24 cellular contexts compared by ENCODE assay signal in the genomic region with DNA sequence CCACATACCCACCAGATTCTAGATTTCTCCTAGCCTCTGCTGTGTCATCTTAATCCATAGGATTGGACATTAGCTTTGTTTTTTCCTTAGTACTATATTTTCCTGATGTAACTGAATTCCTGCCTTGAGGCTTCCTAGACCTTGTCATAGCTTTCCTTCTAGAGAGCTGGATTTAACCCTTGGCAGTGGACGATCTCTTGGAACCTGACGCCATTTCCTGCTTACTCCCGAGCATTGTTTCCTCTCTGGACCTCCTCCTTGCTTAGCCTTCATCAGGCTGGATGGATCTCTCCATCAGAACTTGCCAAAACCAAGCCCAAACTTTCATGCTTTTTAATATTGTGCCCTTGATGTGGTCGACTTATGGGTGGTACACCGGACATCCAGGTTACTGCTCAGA. TPM values are rescaled to one million over a fixed set of nuclear protein-coding genes. Genes with fewer than 3 reads are reported as not detected.
DNase-seq lines count a peak whose midpoint lies in the region; ATAC-seq, FAIRE-seq and TF ChIP-seq lines count a peak whose summit lies in the region.
"Had no signal": no experiment of that assay in that cellular context is flagged by ENCODE, and none has a peak within 500 bp of the region (broad histone marks: within the 10 kb centered on the region; RNA-seq: fewer than 3 reads in every experiment).

No MANE protein-coding gene starts in this region.

- peak overlapping the region; percentile 29 for H2AFZ ChIP-seq in endothelial cell of umbilical vein (ENCODE audit: low read depth, low read length)

- peaks cover 3% of the 10 kb centered on the region for H3K27me3 ChIP-seq in CD4-positive, CD25-positive, alpha-beta regulatory T cell (ENCODE audit: control insufficient read depth, insufficient read depth, low read length)
- H3K27me3 ChIP-seq in endothelial cell of umbilical vein (ENCODE audit: control insufficient read depth in 2 of 2, insufficient read depth in 2 of 2, low read length in 2 of 2), result no peaks in the 10 kb centered on the region

- peaks cover 14% of the 10 kb centered on the region for H3K4me1 ChIP-seq in CD4-positive, CD25-positive, alpha-beta regulatory T cell (ENCODE audit: control insufficient read depth, insufficient read depth, low read length, poor library complexity, severe bottlenecking)
- H3K4me1 ChIP-seq in endothelial cell of umbilical vein (ENCODE audit: control insufficient read depth, extremely low read depth, insufficient read depth, low read length), result peaks cover 27% of the 10 kb centered on the region

- peak; percentile 76 for FAIRE-seq in endothelial cell of umbilical vein (lab: Jason Lieb, UNC)
- FAIRE-seq: A549, bronchial epithelial cell, keratinocyte had no signal

- no peak for DNase-seq in activated CD4-positive, alpha-beta T cell treated with anti-CD3 and anti-CD28 coated beads, Interleukin-2, amount 10 ng/mL, durations not matched to agents 7 days and 5 days
- no peak for DNase-seq in activated CD4-positive, alpha-beta T cell treated with anti-CD3 and anti-CD28 coated beads for 1 hour
- no peak for DNase-seq in CD4-positive, CD25-positive, alpha-beta regulatory T cell
- DNase-seq in activated CD4-positive, alpha-beta memory T cell treated with anti-CD3 and anti-CD28 coated beads for 36 hours, result no peak
- DNase-seq in endothelial cell of umbilical vein (ENCODE audit: low read depth, low spot score) (peak; percentile 33), NOMO-1 treated with DMSO at 0.1 percent for 48 hours (lab: John Stamatoyannopoulos, UW; ENCODE audit: unreplicated experiment) (no peak), ACHN (no peak)
- DNase-seq: cortex of kidney, hippocampal formation, NCI-H1417, NCI-H510A, right cardiac atrium, SK-N-SH had no signal

- dilution Hi-C loops in endothelial cell of umbilical vein (cut with MboI; ENCODE audit: extremely low pct_ligation_motif_present, low sequenced_read_pairs), result no loop called here

- no peaks in the 10 kb centered on the region for H3K27me3 Mint-ChIP-seq in activated CD4-positive, alpha-beta T cell treated with anti-CD3 and anti-CD28 coated beads, Interleukin-2, amount 10 ng/mL, durations not matched to agents 7 days and 5 days
- peaks cover 24% of the 10 kb centered on the region for H3K27me3 Mint-ChIP-seq in CD4-positive, CD25-positive, alpha-beta regulatory T cell
- H3K27me3 Mint-ChIP-seq in activated CD4-positive, alpha-beta memory T cell treated with anti-CD3 and anti-CD28 coated beads for 36 hours, result no peaks in the 10 kb centered on the region

- POLR2A ChIA-PET in activated CD4-positive, alpha-beta T cell treated with anti-CD3 and anti-CD28 coated beads, Interleukin-2, amount 10 ng/mL, durations not matched to agents 7 days and 5 days (lab: Charles Lee), result no interaction called here
- POLR2A ChIA-PET in activated CD4-positive, alpha-beta memory T cell treated with anti-CD3 and anti-CD28 coated beads for 36 hours (lab: Charles Lee), result interaction anchor here (0.7 to 1.2 kb wide), 2 partner anchors 264 to 305 kb away, joined by 3 to 4 read pairs; no protein-coding TSS in a partner anchor
- POLR2A ChIA-PET in endothelial cell of umbilical vein (lab: Charles Lee), result no interaction called here

- no TSS peak for BruUV-seq in endothelial cell of umbilical vein (replicated peaks; lab: Mats Ljungman, UMichigan)

- intact Hi-C loops in activated CD4-positive, alpha-beta memory T cell treated with anti-CD3 and anti-CD28 coated beads for 36 hours (cut with micrococcal nuclease), result loop anchor here (1.0 to 10.0 kb wide), 6 partner anchors 16 to 1627 kb away; a partner anchor contains a TSS
- intact Hi-C loops in endothelial cell of umbilical vein (cut with micrococcal nuclease), result loop anchor here (1.0 kb wide), 1 partner anchor 15 kb away; no protein-coding TSS in a partner anchor

- CTCF ChIA-PET in activated CD4-positive, alpha-beta T cell treated with anti-CD3 and anti-CD28 coated beads, Interleukin-2, amount 10 ng/mL, durations not matched to agents 7 days and 5 days (lab: Charles Lee), result interaction anchor here (1.1 to 2.3 kb wide), 2 partner anchors 33 to 264 kb away, joined by 4 to 9 read pairs; no protein-coding TSS in a partner anchor
- CTCF ChIA-PET in activated CD4-positive, alpha-beta memory T cell treated with anti-CD3 and anti-CD28 coated beads for 36 hours (lab: Charles Lee), result interaction anchor here (5.9 to 6.2 kb wide), 3 partner anchors 18 to 263 kb away, joined by 57 to 171 read pairs (median 124); a partner anchor contains a TSS
- CTCF ChIA-PET in endothelial cell of umbilical vein (lab: Charles Lee), result interaction anchor here (1.1 to 6.2 kb wide), 4 partner anchors 16 to 264 kb away, joined by 3 to 307 read pairs (median 10); a partner anchor contains a TSS

- peak overlapping the region; percentile 72 for H3K27ac Mint-ChIP-seq in activated CD4-positive, alpha-beta T cell treated with anti-CD3 and anti-CD28 coated beads, Interleukin-2, amount 10 ng/mL, durations not matched to agents 7 days and 5 days
- peak overlapping the region; percentile 21 to 79 (median 76) for H3K27ac Mint-ChIP-seq in CD4-positive, CD25-positive, alpha-beta regulatory T cell
- H3K27ac Mint-ChIP-seq in activated CD4-positive, alpha-beta memory T cell treated with anti-CD3 and anti-CD28 coated beads for 36 hours, result peak overlapping the region; percentile 92

- in situ Hi-C loops in ACHN (cut with HindIII; ENCODE audit: low pct_ligation_motif_present, low pct_unique_long_range_greater_than_20kb, low sequenced_read_pairs), result loop anchor here (25.0 kb wide), 1 partner anchor 261 kb away; no protein-coding TSS in a partner anchor

- H3K9me3 ChIP-seq in CD4-positive, CD25-positive, alpha-beta regulatory T cell (ENCODE audit: control insufficient read depth in 2 of 2, low read length in 2 of 2), result no peaks in the 10 kb centered on the region
- H3K9me3 ChIP-seq in endothelial cell of umbilical vein (replicated peaks; ENCODE audit: control insufficient read depth, insufficient read depth, low read length), result no peaks in the 10 kb centered on the region
- H3K9me3 ChIP-seq: A549, SK-N-SH had no signal

- H3K36me3 ChIP-seq in CD4-positive, CD25-positive, alpha-beta regulatory T cell (ENCODE audit: control insufficient read depth, insufficient read depth, low read length), result no peaks in the 10 kb centered on the region
- no peaks in the 10 kb centered on the region for H3K36me3 ChIP-seq in endothelial cell of umbilical vein (ENCODE audit: control insufficient read depth in 2 of 2, extremely low read depth in 1 of 2, insufficient read depth in 2 of 2, low read length in 2 of 2)

- no peak overlapping the region for H3K4me3 ChIP-seq in CD4-positive, CD25-positive, alpha-beta regulatory T cell (ENCODE audit: low read depth, low read length)
- H3K4me3 ChIP-seq in endothelial cell of umbilical vein (replicated peaks in 1 of 3; ENCODE audit: insufficient read depth in 1 of 3, low read depth in 1 of 3, low read length in 3 of 3), result no peak overlapping the region
- H3K4me3 ChIP-seq: A549 had no signal

- peak overlapping the region; percentile 34 for H3K4me2 ChIP-seq in endothelial cell of umbilical vein (ENCODE audit: insufficient read depth, low read length)
- H3K4me2 ChIP-seq: A549, SK-N-SH had no signal

- no peaks in the 10 kb centered on the region for H3K36me3 Mint-ChIP-seq in activated CD4-positive, alpha-beta T cell treated with anti-CD3 and anti-CD28 coated beads, Interleukin-2, amount 10 ng/mL, durations not matched to agents 7 days and 5 days (ENCODE audit: low read depth)
- H3K36me3 Mint-ChIP-seq in CD4-positive, CD25-positive, alpha-beta regulatory T cell, result no peaks in the 10 kb centered on the region
- no peaks in the 10 kb centered on the region for H3K36me3 Mint-ChIP-seq in activated CD4-positive, alpha-beta memory T cell treated with anti-CD3 and anti-CD28 coated beads for 36 hours

- H4K20me1 ChIP-seq in endothelial cell of umbilical vein (replicated peaks; ENCODE audit: control insufficient read depth, extremely low read depth, insufficient read depth, low read length), result no peaks in the 10 kb centered on the region

- no peaks in the 10 kb centered on the region for H3K9me3 Mint-ChIP-seq in activated CD4-positive, alpha-beta T cell treated with anti-CD3 and anti-CD28 coated beads, Interleukin-2, amount 10 ng/mL, durations not matched to agents 7 days and 5 days
- H3K9me3 Mint-ChIP-seq in CD4-positive, CD25-positive, alpha-beta regulatory T cell, result no peaks in the 10 kb centered on the region
- no peaks in the 10 kb centered on the region for H3K9me3 Mint-ChIP-seq in activated CD4-positive, alpha-beta memory T cell treated with anti-CD3 and anti-CD28 coated beads for 36 hours

- no peaks in the 10 kb centered on the region for H3K9me1 ChIP-seq in endothelial cell of umbilical vein (replicated peaks; ENCODE audit: control insufficient read depth, extremely low read depth, insufficient read depth, low read length)

- ATAC-seq in CD4-positive, CD25-positive, alpha-beta regulatory T cell (ENCODE audit: low read depth in 2 of 2), result no peak
- ATAC-seq in HG02798 (IDR thresholded peaks at IDR 0.05; ENCODE audit: poor library complexity, unreplicated experiment), result no peak
- ATAC-seq: A549 had no signal

- peak overlapping the region; percentile 34 for H3K9ac ChIP-seq in endothelial cell of umbilical vein (replicated peaks; ENCODE audit: extremely low read depth, insufficient read depth, low read length)
- H3K9ac ChIP-seq: SK-N-SH had no signal

- H3K79me2 ChIP-seq in endothelial cell of umbilical vein (ENCODE audit: control insufficient read depth, insufficient read depth, low read length), result no peaks in the 10 kb centered on the region

- no peak for TF ChIP-seq CTCF in endothelial cell of umbilical vein (IDR thresholded peaks at IDR 0.05; ENCODE audit: extremely low read depth in 1 of 2, insufficient read depth in 1 of 2, low read depth in 1 of 2, low read length in 2 of 2)

- no peak overlapping the region for H3K4me3 Mint-ChIP-seq in activated CD4-positive, alpha-beta T cell treated with anti-CD3 and anti-CD28 coated beads, Interleukin-2, amount 10 ng/mL, durations not matched to agents 7 days and 5 days
- no peak overlapping the region for H3K4me3 Mint-ChIP-seq in CD4-positive, CD25-positive, alpha-beta regulatory T cell
- H3K4me3 Mint-ChIP-seq in activated CD4-positive, alpha-beta memory T cell treated with anti-CD3 and anti-CD28 coated beads for 36 hours, result peak overlapping the region; percentile 49

- no peak overlapping the region for H3K27ac ChIP-seq in CD4-positive, CD25-positive, alpha-beta regulatory T cell (ENCODE audit: insufficient read depth, low read length, poor library complexity, severe bottlenecking)
- peak overlapping the region; percentile 17 for H3K27ac ChIP-seq in endothelial cell of umbilical vein (ENCODE audit: insufficient read depth, low read depth, low read length)
- H3K27ac ChIP-seq: A549, C4-2B had no signal

- H3K4me1 Mint-ChIP-seq in activated CD4-positive, alpha-beta T cell treated with anti-CD3 and anti-CD28 coated beads, Interleukin-2, amount 10 ng/mL, durations not matched to agents 7 days and 5 days, result peaks cover 36% of the 10 kb centered on the region
- H3K4me1 Mint-ChIP-seq in CD4-positive, CD25-positive, alpha-beta regulatory T cell, result peaks cover 14 to 23% (median 20%) of the 10 kb centered on the region in 4 donors
- H3K4me1 Mint-ChIP-seq in activated CD4-positive, alpha-beta memory T cell treated with anti-CD3 and anti-CD28 coated beads for 36 hours (ENCODE audit: low read depth), result peaks cover 33% of the 10 kb centered on the region

- no peak for TF ChIP-seq POLR2A in endothelial cell of umbilical vein (IDR thresholded peaks at IDR 0.05; ENCODE audit: low read depth, low read length)

RNA-seq across cellular contexts. Expression of a gene that starts 1.5 kb away (rescaled TPM):
- total RNA-seq in activated CD4-positive, alpha-beta T cell treated with anti-CD3 and anti-CD28 coated beads, Interleukin-2, amount 10 ng/mL, durations not matched to agents 7 days and 5 days, result not detected
- total RNA-seq in CD4-positive, CD25-positive, alpha-beta regulatory T cell, result not detected
- not detected for polyA plus RNA-seq in CD4-positive, CD25-positive, alpha-beta regulatory T cell
- not detected for total RNA-seq in activated CD4-positive, alpha-beta memory T cell treated with anti-CD3 and anti-CD28 coated beads for 36 hours
- total RNA-seq in endothelial cell of umbilical vein, result not detected in 2 replicates
- polyA plus RNA-seq in endothelial cell of umbilical vein, result not detected in 2 replicates
- not detected in 2 replicates for polyA plus RNA-seq in endothelial cell of umbilical vein (2011; cell fraction: cytosol; rRNA removed)
- polyA plus RNA-seq in endothelial cell of umbilical vein (2011; cell fraction: nucleus; rRNA removed), result not detected in 2 replicates
- not detected in 2 replicates for polyA plus RNA-seq in endothelial cell of umbilical vein (2012)
- polyA minus RNA-seq in endothelial cell of umbilical vein, result not detected in 2 replicates
- not detected for polyA minus RNA-seq in endothelial cell of umbilical vein (2011; cell fraction: cytosol; rRNA and poly(A)+ RNA removed)
- polyA minus RNA-seq in endothelial cell of umbilical vein (2011; cell fraction: nucleus; rRNA and poly(A)+ RNA removed), result not detected in 2 replicates
- total RNA-seq: bronchial epithelial cell, fibroblast of villous mesenchyme, G401, HepG2, lung microvascular endothelial cell, osteocyte, temporal lobe had no signal
- polyA plus RNA-seq: A549, HepG2, keratinocyte, right cardiac atrium, SK-N-SH had no signal

RNA-seq across cellular contexts. Expression of a gene that starts 16.0 kb away (rescaled TPM):
- total RNA-seq in activated CD4-positive, alpha-beta T cell treated with anti-CD3 and anti-CD28 coated beads, Interleukin-2, amount 10 ng/mL, durations not matched to agents 7 days and 5 days, result 100 to 1,000 TPM; 257 to 273 TPM
- total RNA-seq in CD4-positive, CD25-positive, alpha-beta regulatory T cell, result 76.3 TPM
- 100 to 1,000 TPM; 347 to 541 (median 415) TPM for polyA plus RNA-seq in CD4-positive, CD25-positive, alpha-beta regulatory T cell
- total RNA-seq in activated CD4-positive, alpha-beta memory T cell treated with anti-CD3 and anti-CD28 coated beads for 36 hours, result 100 to 1,000 TPM; 158 to 161 TPM
- total RNA-seq in endothelial cell of umbilical vein, result 185 and 190 TPM in 2 replicates
- polyA plus RNA-seq in endothelial cell of umbilical vein, result 72.1 and 110 TPM in 2 replicates
- 142 TPM in 2 replicates for polyA plus RNA-seq in endothelial cell of umbilical vein (2011; cell fraction: cytosol; rRNA removed)
- polyA plus RNA-seq in endothelial cell of umbilical vein (2011; cell fraction: nucleus; rRNA removed), result 56.3 and 77.4 TPM in 2 replicates
- 250 and 281 TPM in 2 replicates for polyA plus RNA-seq in endothelial cell of umbilical vein (2012)
- polyA minus RNA-seq in endothelial cell of umbilical vein, result 130 and 135 TPM in 2 replicates
- polyA minus RNA-seq in endothelial cell of umbilical vein (2011; cell fraction: cytosol; rRNA and poly(A)+ RNA removed), result 76.5 TPM
- 51.5 and 60.3 TPM in 2 replicates for polyA minus RNA-seq in endothelial cell of umbilical vein (2011; cell fraction: nucleus; rRNA and poly(A)+ RNA removed)
